1 cellular context compared by ENCODE assay signal in the genomic region with DNA sequence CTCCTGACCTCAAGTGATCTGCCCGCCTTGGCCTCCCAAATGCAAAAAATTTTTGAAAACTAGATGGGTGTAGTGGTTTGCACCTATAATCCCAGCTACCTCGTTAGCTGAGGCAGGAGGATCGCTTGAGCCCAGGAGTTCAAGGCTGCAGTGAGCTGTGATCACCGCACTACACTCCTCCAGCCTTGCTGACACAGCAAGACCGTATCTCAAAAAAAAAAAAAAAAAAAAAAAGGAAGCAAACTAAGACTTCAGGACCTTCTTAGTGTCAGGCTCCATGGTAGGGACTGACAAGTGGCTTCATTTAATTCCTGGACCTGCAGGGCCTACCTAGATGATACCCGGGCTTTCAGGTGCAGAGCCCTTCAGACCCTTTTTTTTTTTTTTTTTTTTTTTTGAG.
TF ChIP-seq lines count a peak whose summit lies in the region.

No MANE protein-coding gene starts in this region.

TF ChIP-seq in HEK293, 187 proteins besides CTCF, POLR2A, EP300 and RAD21:
- TF ChIP-seq ZNF362 (tag by site-specific recombination; IDR thresholded peaks at IDR 0.05) (peak; percentile 80; the same call in 1 of the 2 replicates), ZSCAN5A (tag by site-specific recombination; IDR thresholded peaks at IDR 0.05) (no peak)
